Comparison of ENCODE assay signal across 1 cellular context in the genomic region with DNA sequence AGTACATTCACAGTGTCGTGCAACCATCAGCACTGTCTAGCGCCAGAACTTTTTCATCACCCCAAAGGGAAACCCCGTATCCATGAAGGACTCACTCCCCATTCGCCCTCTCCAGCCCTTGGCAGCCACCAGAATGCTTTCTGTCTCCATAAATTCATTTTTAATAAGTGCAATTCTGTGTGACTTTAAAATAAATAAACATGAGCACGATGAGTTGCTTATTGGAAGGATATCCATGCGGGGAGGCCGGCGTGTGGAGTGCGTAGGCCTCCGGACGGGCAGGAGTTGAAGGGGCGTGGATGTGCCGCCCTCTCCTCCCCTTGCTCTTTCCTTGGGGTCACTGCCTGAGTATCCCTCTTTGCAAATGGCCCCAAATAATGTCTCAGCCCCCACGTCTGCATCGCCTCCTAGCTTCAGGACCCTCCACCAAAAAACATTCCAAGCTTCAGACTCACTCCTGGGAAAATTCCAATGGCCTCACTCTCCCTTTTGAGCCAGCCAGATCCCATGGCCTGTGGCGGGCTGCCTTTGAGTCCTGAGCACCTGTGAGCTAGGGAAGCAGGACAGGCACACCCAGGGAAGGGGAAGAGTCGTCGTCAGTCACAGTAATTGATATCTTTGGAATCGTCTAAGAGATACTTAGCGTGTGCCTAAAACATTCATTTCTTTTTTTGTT.
TF ChIP-seq lines count a peak whose summit lies in the region.

No MANE protein-coding gene starts in this region.

TF ChIP-seq in WTC11, 78 proteins besides CTCF, POLR2A, EP300 and RAD21 (continued from another document):
- TF ChIP-seq, protein P1, sequence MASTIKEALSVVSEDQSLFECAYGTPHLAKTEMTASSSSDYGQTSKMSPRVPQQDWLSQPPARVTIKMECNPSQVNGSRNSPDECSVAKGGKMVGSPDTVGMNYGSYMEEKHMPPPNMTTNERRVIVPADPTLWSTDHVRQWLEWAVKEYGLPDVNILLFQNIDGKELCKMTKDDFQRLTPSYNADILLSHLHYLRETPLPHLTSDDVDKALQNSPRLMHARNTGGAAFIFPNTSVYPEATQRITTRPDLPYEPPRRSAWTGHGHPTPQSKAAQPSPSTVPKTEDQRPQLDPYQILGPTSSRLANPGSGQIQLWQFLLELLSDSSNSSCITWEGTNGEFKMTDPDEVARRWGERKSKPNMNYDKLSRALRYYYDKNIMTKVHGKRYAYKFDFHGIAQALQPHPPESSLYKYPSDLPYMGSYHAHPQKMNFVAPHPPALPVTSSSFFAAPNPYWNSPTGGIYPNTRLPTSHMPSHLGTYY (CRISPR knock-in tag; IDR thresholded peaks at IDR 0.05) = no peak
- TF ChIP-seq GRHL2 (CRISPR knock-in tag; IDR thresholded peaks at IDR 0.05; ENCODE audit: insufficient replicate concordance, severe bottlenecking) (no peak), MXD4 (CRISPR knock-in tag; IDR thresholded peaks at IDR 0.05; ENCODE audit: borderline replicate concordance) (no peak), ELF4 (CRISPR knock-in tag; IDR thresholded peaks at IDR 0.05; ENCODE audit: low read depth) (no peak), CREB1 (CRISPR knock-in tag; IDR thresholded peaks at IDR 0.05) (no peak), MYBL2 (CRISPR knock-in tag; IDR thresholded peaks at IDR 0.05) (no peak), ETV6 (CRISPR knock-in tag; IDR thresholded peaks at IDR 0.05) (no peak)
- TF ChIP-seq, protein P2, sequence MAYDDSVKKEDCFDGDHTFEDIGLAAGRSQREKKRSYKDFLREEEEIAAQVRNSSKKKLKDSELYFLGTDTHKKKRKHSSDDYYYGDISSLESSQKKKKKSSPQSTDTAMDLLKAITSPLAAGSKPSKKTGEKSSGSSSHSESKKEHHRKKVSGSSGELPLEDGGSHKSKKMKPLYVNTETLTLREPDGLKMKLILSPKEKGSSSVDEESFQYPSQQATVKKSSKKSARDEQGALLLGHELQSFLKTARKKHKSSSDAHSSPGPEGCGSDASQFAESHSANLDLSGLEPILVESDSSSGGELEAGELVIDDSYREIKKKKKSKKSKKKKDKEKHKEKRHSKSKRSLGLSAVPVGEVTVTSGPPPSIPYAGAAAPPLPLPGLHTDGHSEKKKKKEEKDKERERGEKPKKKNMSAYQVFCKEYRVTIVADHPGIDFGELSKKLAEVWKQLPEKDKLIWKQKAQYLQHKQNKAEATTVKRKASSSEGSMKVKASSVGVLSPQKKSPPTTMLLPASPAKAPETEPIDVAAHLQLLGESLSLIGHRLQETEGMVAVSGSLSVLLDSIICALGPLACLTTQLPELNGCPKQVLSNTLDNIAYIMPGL (CRISPR knock-in tag; IDR thresholded peaks at IDR 0.05) = no peak
- TF ChIP-seq, protein P3, sequence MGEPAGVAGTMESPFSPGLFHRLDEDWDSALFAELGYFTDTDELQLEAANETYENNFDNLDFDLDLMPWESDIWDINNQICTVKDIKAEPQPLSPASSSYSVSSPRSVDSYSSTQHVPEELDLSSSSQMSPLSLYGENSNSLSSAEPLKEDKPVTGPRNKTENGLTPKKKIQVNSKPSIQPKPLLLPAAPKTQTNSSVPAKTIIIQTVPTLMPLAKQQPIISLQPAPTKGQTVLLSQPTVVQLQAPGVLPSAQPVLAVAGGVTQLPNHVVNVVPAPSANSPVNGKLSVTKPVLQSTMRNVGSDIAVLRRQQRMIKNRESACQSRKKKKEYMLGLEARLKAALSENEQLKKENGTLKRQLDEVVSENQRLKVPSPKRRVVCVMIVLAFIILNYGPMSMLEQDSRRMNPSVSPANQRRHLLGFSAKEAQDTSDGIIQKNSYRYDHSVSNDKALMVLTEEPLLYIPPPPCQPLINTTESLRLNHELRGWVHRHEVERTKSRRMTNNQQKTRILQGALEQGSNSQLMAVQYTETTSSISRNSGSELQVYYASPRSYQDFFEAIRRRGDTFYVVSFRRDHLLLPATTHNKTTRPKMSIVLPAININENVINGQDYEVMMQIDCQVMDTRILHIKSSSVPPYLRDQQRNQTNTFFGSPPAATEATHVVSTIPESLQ (CRISPR knock-in tag; IDR thresholded peaks at IDR 0.05) = no peak
- TF ChIP-seq, protein P4, sequence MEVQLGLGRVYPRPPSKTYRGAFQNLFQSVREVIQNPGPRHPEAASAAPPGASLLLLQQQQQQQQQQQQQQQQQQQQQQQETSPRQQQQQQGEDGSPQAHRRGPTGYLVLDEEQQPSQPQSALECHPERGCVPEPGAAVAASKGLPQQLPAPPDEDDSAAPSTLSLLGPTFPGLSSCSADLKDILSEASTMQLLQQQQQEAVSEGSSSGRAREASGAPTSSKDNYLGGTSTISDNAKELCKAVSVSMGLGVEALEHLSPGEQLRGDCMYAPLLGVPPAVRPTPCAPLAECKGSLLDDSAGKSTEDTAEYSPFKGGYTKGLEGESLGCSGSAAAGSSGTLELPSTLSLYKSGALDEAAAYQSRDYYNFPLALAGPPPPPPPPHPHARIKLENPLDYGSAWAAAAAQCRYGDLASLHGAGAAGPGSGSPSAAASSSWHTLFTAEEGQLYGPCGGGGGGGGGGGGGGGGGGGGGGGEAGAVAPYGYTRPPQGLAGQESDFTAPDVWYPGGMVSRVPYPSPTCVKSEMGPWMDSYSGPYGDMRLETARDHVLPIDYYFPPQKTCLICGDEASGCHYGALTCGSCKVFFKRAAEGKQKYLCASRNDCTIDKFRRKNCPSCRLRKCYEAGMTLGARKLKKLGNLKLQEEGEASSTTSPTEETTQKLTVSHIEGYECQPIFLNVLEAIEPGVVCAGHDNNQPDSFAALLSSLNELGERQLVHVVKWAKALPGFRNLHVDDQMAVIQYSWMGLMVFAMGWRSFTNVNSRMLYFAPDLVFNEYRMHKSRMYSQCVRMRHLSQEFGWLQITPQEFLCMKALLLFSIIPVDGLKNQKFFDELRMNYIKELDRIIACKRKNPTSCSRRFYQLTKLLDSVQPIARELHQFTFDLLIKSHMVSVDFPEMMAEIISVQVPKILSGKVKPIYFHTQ (CRISPR knock-in tag; IDR thresholded peaks at IDR 0.05) = no peak
